ENCODE assay signal across 24 cellular contexts in the genomic region with DNA sequence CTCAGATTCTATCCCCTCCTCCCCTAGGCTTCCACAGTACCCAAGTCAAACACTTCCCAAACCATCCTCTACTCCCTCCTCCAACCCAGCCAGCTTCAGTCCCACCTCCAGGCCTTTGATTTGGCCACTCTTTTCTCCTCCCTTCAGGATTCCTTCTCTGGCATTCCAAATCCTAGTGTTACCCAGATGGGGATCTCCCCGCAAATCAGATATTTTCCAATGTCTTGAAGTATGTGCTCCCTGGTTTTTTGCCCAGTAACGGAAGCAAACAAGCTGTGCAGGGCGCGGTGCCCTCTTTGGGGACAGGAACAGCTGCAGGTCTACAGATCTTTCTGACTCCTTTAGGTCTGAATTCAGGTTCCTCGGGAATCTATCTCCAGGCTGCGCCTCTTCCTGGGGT. TPM values are rescaled to one million over a fixed set of nuclear protein-coding genes. Genes with fewer than 3 reads are reported as not detected.
"Had no signal": no experiment of that assay in that cellular context is flagged by ENCODE, and none has a peak within 500 bp of the region (broad histone marks: within the 10 kb centered on the region; RNA-seq: fewer than 3 reads in every experiment).

No MANE protein-coding gene starts in this region.

- H3K36me3 ChIP-seq: ascending aorta, breast epithelium, cardiac muscle cell, esophagus squamous epithelium had no signal

- H3K4me1 ChIP-seq: ascending aorta, breast epithelium had no signal

- DNase-seq: activated CD4-positive, alpha-beta memory T cell treated with anti-CD3 and anti-CD28 coated beads for 36 hours; activated CD4-positive, alpha-beta T cell treated with anti-CD3 and anti-CD28 coated beads for 36 hours; activated CD4-positive, alpha-beta T cell treated with anti-CD3 and anti-CD28 coated beads, Interleukin-2, amount 10 ng/mL, durations not matched to agents 24 days and 14 days; activated CD4-positive, CD25-positive, alpha-beta regulatory T cell; activated CD4-positive, CD25-positive, alpha-beta regulatory T cell treated with anti-CD3 and anti-CD28 coated beads, Interleukin-2, amount 50 U/mL, for 72 hours; activated CD8-positive, alpha-beta T cell treated with anti-CD3 and anti-CD28 coated beads, Interleukin-2, amount 10 ng/mL, durations not matched to agents 7 days and 5 days; activated effector memory CD4-positive, alpha-beta T cell treated with Interleukin-2 at 50 U/mL for 16 hours; activated gamma-delta T cell treated with Interleukin-2 at 50 U/mL for 16 hours; activated naive CD4-positive, alpha-beta T cell treated with anti-CD3 and anti-CD28 coated beads for 36 hours; activated naive CD8-positive, alpha-beta T cell treated with anti-CD3 and anti-CD28 coated beads, Interleukin-2, amount 10 ng/mL, durations not matched to agents 7 days and 5 days; activated T-cell treated with anti-CD3 and anti-CD28 coated beads, Interleukin-2, amount 50 U/mL, for 4 hours; effector CD8-positive, alpha-beta T cell; esophagus squamous epithelium; foreskin melanocyte; T-helper 1 cell; T-helper 2 cell had no signal

- ATAC-seq: activated CD4-positive, alpha-beta T cell treated with anti-CD3 and anti-CD28 coated beads for 36 hours; activated CD8-positive, alpha-beta T cell treated with anti-CD3 and anti-CD28 coated beads, Interleukin-2, amount 10 ng/mL, durations not matched to agents 7 days and 5 days; activated naive CD4-positive, alpha-beta T cell treated with anti-CD3 and anti-CD28 coated beads, Interleukin-2, amount 50 U/mL, for 72 hours; activated T-cell treated with anti-CD3 and anti-CD28 coated beads, Interleukin-2, amount 50 U/mL, for 4 hours; activated T-helper 17 cell treated with anti-CD3 and anti-CD28 coated beads, Interleukin-2, amount 50 U/mL, for 72 hours had no signal

- H3K4me3 ChIP-seq: ascending aorta, breast epithelium, cardiac muscle cell, esophagus squamous epithelium had no signal

- H3K27ac ChIP-seq: ascending aorta, breast epithelium, cardiac muscle cell, epithelial cell of prostate, esophagus squamous epithelium had no signal

- H3K9me3 ChIP-seq: ascending aorta, breast epithelium, esophagus squamous epithelium had no signal

- H3K27me3 ChIP-seq: ascending aorta had no signal

RNA-seq across cellular contexts. Expression of a gene that starts 2.2 kb away (rescaled TPM):
- total RNA-seq: breast epithelium, endothelial cell of umbilical vein, fibroblast of villous mesenchyme had no signal
- polyA plus RNA-seq: endothelial cell of umbilical vein had no signal
